Comparison of ENCODE assay signal across 2 cellular contexts in the genomic region with DNA sequence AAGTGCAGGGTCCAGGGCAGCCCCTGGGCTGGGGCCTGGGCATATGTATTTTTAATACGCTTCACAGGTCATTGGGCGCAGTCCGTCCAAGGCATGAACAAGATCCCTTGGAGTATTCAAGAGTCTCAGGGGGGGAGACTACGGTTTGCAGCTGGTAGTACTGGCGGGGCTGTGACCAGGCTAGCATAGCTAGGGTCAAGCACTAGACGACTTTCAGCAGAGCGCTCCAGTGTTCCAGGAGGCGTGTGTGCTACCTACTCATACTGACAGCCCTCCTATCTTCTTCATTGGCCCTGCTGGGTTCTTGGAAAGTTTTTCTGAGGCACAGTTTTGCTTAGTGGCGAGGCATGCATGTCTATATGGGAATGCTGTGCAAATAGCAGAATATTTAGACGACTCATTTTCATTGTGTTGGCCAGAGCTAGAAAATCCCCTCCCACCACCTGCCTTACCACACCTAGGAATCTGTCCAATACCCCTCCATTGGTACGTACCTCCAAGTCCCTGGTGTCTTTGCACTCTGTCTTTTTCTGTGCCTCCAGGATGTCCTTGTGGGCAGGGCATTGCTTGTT.
TF ChIP-seq lines count a peak whose summit lies in the region.

No MANE protein-coding gene starts in this region.

TF ChIP-seq in IMR-90, 13 proteins besides CTCF, POLR2A, EP300 and RAD21:
- TF ChIP-seq FOS (IDR thresholded peaks at IDR 0.05; ENCODE audit: low read depth, low read length), result peak; percentile 54
- no peak for TF ChIP-seq MXI1 (IDR thresholded peaks at IDR 0.05; ENCODE audit: borderline replicate concordance, low read depth, low read length)
TF ChIP-seq in IMR-90: peak in this region for 1.

TF ChIP-seq in H1, 55 proteins besides CTCF, POLR2A, EP300 and RAD21:
- TF ChIP-seq RNF2 (IDR thresholded peaks at IDR 0.05; ENCODE audit: borderline replicate concordance, low read depth, low read length, missing control alignments, poor library complexity, severe bottlenecking) (no peak), KDM1A (IDR thresholded peaks at IDR 0.05; ENCODE audit: borderline replicate concordance, low read length) (no peak), CHD1 (IDR thresholded peaks at IDR 0.05; ENCODE audit: low read depth, low read length) (no peak), SAP30 (IDR thresholded peaks at IDR 0.05; ENCODE audit: insufficient read depth, insufficient replicate concordance, low read length) (no peak)
TF ChIP-seq in H1: peak in this region for 0.
